28 cellular contexts compared by ENCODE assay signal in genomic region chr1:237999426-238000052, GRCh38.
"Had no signal": no experiment of that assay in that cellular context is flagged by ENCODE, and none has a peak within 500 bp of the region (broad histone marks: within the 10 kb centered on the region; RNA-seq: fewer than 3 reads in every experiment).

No MANE protein-coding gene starts in this region.

- H3K27me3 Mint-ChIP-seq: activated B cell treated with CpG ODN at 0.5 μM for 24 hours; activated CD4-positive, alpha-beta memory T cell treated with anti-CD3 and anti-CD28 coated beads, Interleukin-2, amount 10 ng/mL, durations not matched to agents 7 days and 5 days; activated naive CD8-positive, alpha-beta T cell; activated T-cell treated with anti-CD3 and anti-CD28 coated beads, Interleukin-2, amount 50 U/mL, for 24 hours; central memory CD8-positive, alpha-beta T cell; dendritic cell treated with granulocyte-macrophage colony-stimulating factor and Interleukin-4, amounts not matched to agents 40 ng/mL and 50 ng/mL, for 4 days; T-helper 17 cell had no signal

- DNase-seq: activated B cell treated with CpG ODN at 0.5 μM for 24 hours; activated CD4-positive, alpha-beta memory T cell treated with anti-CD3 and anti-CD28 coated beads, Interleukin-2, amount 10 ng/mL, durations not matched to agents 7 days and 5 days; activated CD4-positive, alpha-beta T cell treated with anti-CD3 and anti-CD28 coated beads for 48 hours; activated CD4-positive, alpha-beta T cell treated with anti-CD3 and anti-CD28 coated beads, Interleukin-2, amount 50 U/mL, for 4 hours; activated CD8-positive, alpha-beta memory T cell treated with anti-CD3 and anti-CD28 coated beads, Interleukin-2, amount 50 U/mL, for 48 hours; activated gamma-delta T cell; activated naive CD4-positive, alpha-beta T cell; activated naive CD4-positive, alpha-beta T cell treated with anti-CD3 and anti-CD28 coated beads, Interleukin-2, amount 50 U/mL, for 16 hours; activated T-cell treated with anti-CD3 and anti-CD28 coated beads for 4 hours; activated T-cell treated with anti-CD3 and anti-CD28 coated beads, Interleukin-2, amount 50 U/mL, for 24 hours; activated T-cell treated with anti-CD3 and anti-CD28 coated beads, Interleukin-2, amount 50 U/mL, for 72 hours; amniotic stem cell; anterior cingulate cortex; brain microvascular endothelial cell; dorsolateral prefrontal cortex; effector memory CD4-positive, alpha-beta T cell; endodermal cell; foreskin fibroblast; head of caudate nucleus; T-helper 1 cell; T-helper 17 cell; WERI-Rb-1 had no signal

- H3K36me3 ChIP-seq: brain microvascular endothelial cell, WERI-Rb-1 had no signal

- H3K27me3 ChIP-seq: brain microvascular endothelial cell, dorsolateral prefrontal cortex had no signal

- H3K9me3 Mint-ChIP-seq: activated CD4-positive, alpha-beta memory T cell treated with anti-CD3 and anti-CD28 coated beads, Interleukin-2, amount 10 ng/mL, durations not matched to agents 7 days and 5 days; activated T-cell treated with anti-CD3 and anti-CD28 coated beads, Interleukin-2, amount 50 U/mL, for 24 hours had no signal

- H3K27ac Mint-ChIP-seq: activated B cell treated with CpG ODN at 0.5 μM for 24 hours; activated CD4-positive, alpha-beta memory T cell treated with anti-CD3 and anti-CD28 coated beads, Interleukin-2, amount 10 ng/mL, durations not matched to agents 7 days and 5 days; activated naive CD8-positive, alpha-beta T cell; activated T-cell treated with anti-CD3 and anti-CD28 coated beads, Interleukin-2, amount 50 U/mL, for 24 hours; activated T-cell treated with anti-CD3 and anti-CD28 coated beads, Interleukin-2, amount 50 U/mL, for 72 hours; dendritic cell treated with granulocyte-macrophage colony-stimulating factor and Interleukin-4, amounts not matched to agents 40 ng/mL and 50 ng/mL, for 4 days; endodermal cell; T-helper 17 cell had no signal

- H3K4me3 ChIP-seq: coronary artery, dorsolateral prefrontal cortex had no signal

- H3K36me3 Mint-ChIP-seq: activated naive CD8-positive, alpha-beta T cell had no signal

- H3K4me3 Mint-ChIP-seq: activated B cell treated with CpG ODN at 0.5 μM for 24 hours; activated CD4-positive, alpha-beta memory T cell treated with anti-CD3 and anti-CD28 coated beads, Interleukin-2, amount 10 ng/mL, durations not matched to agents 7 days and 5 days; activated naive CD8-positive, alpha-beta T cell; activated T-cell treated with anti-CD3 and anti-CD28 coated beads, Interleukin-2, amount 50 U/mL, for 24 hours; activated T-cell treated with anti-CD3 and anti-CD28 coated beads, Interleukin-2, amount 50 U/mL, for 72 hours; central memory CD8-positive, alpha-beta T cell; dendritic cell treated with granulocyte-macrophage colony-stimulating factor and Interleukin-4, amounts not matched to agents 40 ng/mL and 50 ng/mL, for 4 days; endodermal cell; T-helper 17 cell had no signal

- H3K27ac ChIP-seq: brain microvascular endothelial cell, coronary artery, dorsolateral prefrontal cortex, WERI-Rb-1 had no signal

- H3K4me1 Mint-ChIP-seq: activated B cell treated with CpG ODN at 0.5 μM for 24 hours; activated CD4-positive, alpha-beta memory T cell treated with anti-CD3 and anti-CD28 coated beads, Interleukin-2, amount 10 ng/mL, durations not matched to agents 7 days and 5 days; central memory CD8-positive, alpha-beta T cell; T-helper 17 cell had no signal

- ATAC-seq: activated CD4-positive, CD25-positive, alpha-beta regulatory T cell treated with anti-CD3 and anti-CD28 coated beads, Interleukin-2, amount 50 U/mL, for 24 hours; activated T-cell treated with anti-CD3 and anti-CD28 coated beads, Interleukin-2, amount 50 U/mL, for 72 hours; esophagus mucosa; T-helper 17 cell had no signal
